ENCODE assay signal across 2 cellular contexts in genomic region chr17:8857919-8858318, GRCh38.
TF ChIP-seq lines count a peak whose summit lies in the region.

No MANE protein-coding gene starts in this region.

TF ChIP-seq in PFSK-1, 5 proteins besides CTCF, POLR2A, EP300 and RAD21:
- TF ChIP-seq REST (IDR thresholded peaks at IDR 0.05; ENCODE audit: insufficient read depth in 1 of 2, low read depth in 2 of 2, low read length in 2 of 2): 0 out of 4 replicates have a peak, but pooled peaks of 1 of the 2 experiments have one; percentile 42
- no peak; the same call in 1 of the 2 replicates for TF ChIP-seq TAF1 (IDR thresholded peaks at IDR 0.05; ENCODE audit: borderline replicate concordance, insufficient read depth, low read length)
- TF ChIP-seq FOXP2 (optimal IDR thresholded peaks at IDR 0.05; ENCODE audit: borderline replicate concordance, extremely low read depth, extremely low read length, insufficient read depth): no peak
- TF ChIP-seq POLR2AphosphoS5 (IDR thresholded peaks at IDR 0.05; ENCODE audit: low read depth, low read length): peak; percentile 47; the same call in 1 of the 2 replicates
- TF ChIP-seq SIN3A (IDR thresholded peaks at IDR 0.05; ENCODE audit: borderline replicate concordance, insufficient read depth, low read length): no peak

TF ChIP-seq in HepG2, 621 proteins besides CTCF, POLR2A, EP300 and RAD21 (continued from another document):
- TF ChIP-seq ZBTB40 (IDR thresholded peaks at IDR 0.05) (no peak), ZBTB40 (CRISPR knock-in tag; IDR thresholded peaks at IDR 0.05) (no peak), ZNF660 (CRISPR knock-in tag; IDR thresholded peaks at IDR 0.05; ENCODE audit: borderline replicate concordance, low read depth) (no peak), SALL2 (CRISPR knock-in tag; IDR thresholded peaks at IDR 0.05) (no peak), ZNF562 (CRISPR knock-in tag; IDR thresholded peaks at IDR 0.05; ENCODE audit: borderline replicate concordance) (no peak), ADNP (CRISPR knock-in tag; IDR thresholded peaks at IDR 0.05) (no peak), KLF15 (CRISPR knock-in tag; IDR thresholded peaks at IDR 0.05; ENCODE audit: borderline replicate concordance) (no peak), ZSCAN20 (CRISPR knock-in tag; IDR thresholded peaks at IDR 0.05; ENCODE audit: borderline replicate concordance) (no peak), ZEB1 (IDR thresholded peaks at IDR 0.05; ENCODE audit: insufficient replicate concordance, low read depth) (no peak), FOSL1 (CRISPR knock-in tag; IDR thresholded peaks at IDR 0.05; ENCODE audit: borderline replicate concordance) (no peak), NFIB (CRISPR knock-in tag; IDR thresholded peaks at IDR 0.05; ENCODE audit: borderline replicate concordance) (no peak), ZNF414 (CRISPR knock-in tag; IDR thresholded peaks at IDR 0.05) (no peak)
